Comparison of ENCODE assay signal across 19 cellular contexts in genomic region chr2:74462786-74463105, GRCh38. TPM values are rescaled to one million over a fixed set of nuclear protein-coding genes. Genes with fewer than 3 reads are reported as not detected.
DNase-seq lines count a peak whose midpoint lies in the region; TF ChIP-seq lines count a peak whose summit lies in the region.
"Had no signal": no experiment of that assay in that cellular context is flagged by ENCODE, and none has a peak within 500 bp of the region (broad histone marks: within the 10 kb centered on the region; RNA-seq: fewer than 3 reads in every experiment).

No MANE protein-coding gene starts in this region.

- H3K36me3 ChIP-seq in duodenal mucosa (ENCODE audit: control insufficient read depth in 1 of 2, insufficient read depth in 2 of 2, low read length in 2 of 2) (peaks cover 11 to 25% of the 10 kb centered on the region in 2 donors), neural progenitor cell (no peaks in the 10 kb centered on the region)

- H3K9ac ChIP-seq in duodenal mucosa (ENCODE audit: low read depth in 1 of 2, low read length in 2 of 2), result peak overlapping the region; percentile 50 to 60
- no peak overlapping the region for H3K9ac ChIP-seq in neural progenitor cell

- H3K4me1 ChIP-seq in duodenal mucosa (ENCODE audit: control insufficient read depth in 1 of 2, insufficient read depth in 2 of 2, low read length in 2 of 2), result peaks cover 22 to 34% of the 10 kb centered on the region in 2 donors
- peaks cover 9% of the 10 kb centered on the region for H3K4me1 ChIP-seq in neural progenitor cell

- H3K79me2 ChIP-seq in neural progenitor cell (ENCODE audit: low read depth), result peaks cover 28% of the 10 kb centered on the region

- peak overlapping the region; percentile 28 for H3K27ac Mint-ChIP-seq in activated CD4-positive, alpha-beta T cell treated with anti-CD3 and anti-CD28 coated beads, Interleukin-2, amount 10 ng/mL, durations not matched to agents 7 days and 5 days
- H3K27ac Mint-ChIP-seq in HFFc6 (no peak overlapping the region), neural progenitor cell (no peak overlapping the region)

- no peaks in the 10 kb centered on the region for H3K9me3 Mint-ChIP-seq in activated CD4-positive, alpha-beta T cell treated with anti-CD3 and anti-CD28 coated beads, Interleukin-2, amount 10 ng/mL, durations not matched to agents 7 days and 5 days
- H3K9me3 Mint-ChIP-seq in HFFc6 (no peaks in the 10 kb centered on the region), neural progenitor cell (no peaks in the 10 kb centered on the region)

- peaks cover 30% of the 10 kb centered on the region for H3F3A ChIP-seq in neural progenitor cell (ENCODE audit: low read depth)

- no peak overlapping the region for H3K27ac ChIP-seq in duodenal mucosa (ENCODE audit: low read depth, low read length)
- H3K27ac ChIP-seq in neural progenitor cell, result no peak overlapping the region
- no peak overlapping the region for H3K27ac ChIP-seq in dorsolateral prefrontal cortex
- H3K27ac ChIP-seq: hepatocyte, lower lobe of right lung, thyroid gland had no signal

- no peaks in the 10 kb centered on the region for H3K27me3 Mint-ChIP-seq in activated CD4-positive, alpha-beta T cell treated with anti-CD3 and anti-CD28 coated beads, Interleukin-2, amount 10 ng/mL, durations not matched to agents 7 days and 5 days
- H3K27me3 Mint-ChIP-seq in HFFc6 (ENCODE audit: insufficient read depth), result peaks cover 6% of the 10 kb centered on the region
- H3K27me3 Mint-ChIP-seq in neural progenitor cell (ENCODE audit: insufficient read depth, low read depth), result peaks cover 15% of the 10 kb centered on the region

- H4K20me1 ChIP-seq in neural progenitor cell (ENCODE audit: low read depth), result no peaks in the 10 kb centered on the region

- H3K9me3 ChIP-seq in duodenal mucosa (ENCODE audit: control insufficient read depth in 1 of 2, low read length in 2 of 2), result no peaks in the 10 kb centered on the region
- no peaks in the 10 kb centered on the region for H3K9me3 ChIP-seq in neural progenitor cell (ENCODE audit: low read depth)
- H3K9me3 ChIP-seq: lower lobe of right lung, thyroid gland had no signal

- POLR2A ChIA-PET in activated CD4-positive, alpha-beta T cell treated with anti-CD3 and anti-CD28 coated beads, Interleukin-2, amount 10 ng/mL, durations not matched to agents 7 days and 5 days (lab: Charles Lee), result no interaction called here

- H3K27me3 ChIP-seq in duodenal mucosa (ENCODE audit: control insufficient read depth in 1 of 2, insufficient read depth in 2 of 2, low read length in 2 of 2) (no peaks in the 10 kb centered on the region), neural progenitor cell (no peaks in the 10 kb centered on the region), dorsolateral prefrontal cortex (no peaks in the 10 kb centered on the region)
- H3K27me3 ChIP-seq: hepatocyte, thyroid gland had no signal

- H2AFZ ChIP-seq in neural progenitor cell (replicated peaks), result no peak overlapping the region
- H2AFZ ChIP-seq: hepatocyte had no signal

- no peak overlapping the region for H3K4me2 ChIP-seq in neural progenitor cell
- H3K4me2 ChIP-seq: hepatocyte had no signal

- DNase-seq in activated CD4-positive, alpha-beta T cell treated with anti-CD3 and anti-CD28 coated beads, Interleukin-2, amount 10 ng/mL, durations not matched to agents 7 days and 5 days, result no peak
- DNase-seq in activated CD4-positive, alpha-beta T cell treated with anti-CD3 and anti-CD28 coated beads, Interleukin-2, amount 50 U/mL, for 48 hours, result no peak
- DNase-seq in HFFc6 (no peak), neural progenitor cell (ENCODE audit: low spot score) (no peak), RPMI8226 (no peak), dorsolateral prefrontal cortex (no peak), DMS 273 (lab: John Stamatoyannopoulos, UW; ENCODE audit: unreplicated experiment) (no peak)
- DNase-seq: activated effector memory CD4-positive, alpha-beta T cell treated with anti-CD3 and anti-CD28 coated beads, Interleukin-2, amount 50 U/mL, for 16 hours; DND-41; GOT3; islet precursor cell; lower lobe of right lung; NCI-H2227 treated with DMSO at 0.1 percent for 48 hours; NCI-H82; PC-3; stimulated activated CD4-positive, alpha-beta T cell treated with anti-CD3 and anti-CD28 coated beads, Interleukin-12 subunit alpha, Interleukin-12 subunit beta, amount 100 ng/mL, for 4 hours; thyroid gland had no signal

- H3K4me3 ChIP-seq in duodenal mucosa (ENCODE audit: low read depth in 1 of 2, low read length in 2 of 2) (peak overlapping the region; percentile 30 to 53), neural progenitor cell (no peak overlapping the region), dorsolateral prefrontal cortex (no peak overlapping the region)
- H3K4me3 ChIP-seq: hepatocyte, lower lobe of right lung, thyroid gland had no signal

- no peak overlapping the region for H3K4me3 Mint-ChIP-seq in activated CD4-positive, alpha-beta T cell treated with anti-CD3 and anti-CD28 coated beads, Interleukin-2, amount 10 ng/mL, durations not matched to agents 7 days and 5 days
- peak overlapping the region; percentile 72; the same call in 1 of the 2 replicates for H3K4me3 Mint-ChIP-seq in HFFc6
- H3K4me3 Mint-ChIP-seq in neural progenitor cell, result peak overlapping the region; percentile 80

- intact Hi-C loops in dorsolateral prefrontal cortex (cut with DNase I), result loop anchor here in 1 of 2 donors (5.0 kb wide), 1 partner anchor 45 kb away; no protein-coding TSS in a partner anchor

- peaks cover 15% of the 10 kb centered on the region for H3K36me3 Mint-ChIP-seq in activated CD4-positive, alpha-beta T cell treated with anti-CD3 and anti-CD28 coated beads, Interleukin-2, amount 10 ng/mL, durations not matched to agents 7 days and 5 days (ENCODE audit: low read depth)
- H3K36me3 Mint-ChIP-seq in HFFc6 (ENCODE audit: low read depth) (peaks cover 17% of the 10 kb centered on the region), neural progenitor cell (peaks cover 12% of the 10 kb centered on the region)

- CTCF ChIA-PET in activated CD4-positive, alpha-beta T cell treated with anti-CD3 and anti-CD28 coated beads, Interleukin-2, amount 10 ng/mL, durations not matched to agents 7 days and 5 days (lab: Charles Lee), result interaction anchor here (9.8 kb wide), 1 partner anchor 20 kb away, joined by 66 read pairs; the partner anchor contains the start of genes CCDC142 and TTC31

- TF ChIP-seq CTCF in HFFc6 (IDR thresholded peaks at IDR 0.05) (no peak), neural progenitor cell (IDR thresholded peaks at IDR 0.05) (no peak), dorsolateral prefrontal cortex (IDR thresholded peaks at IDR 0.05 in 54 of 56, conservative IDR thresholded peaks at IDR 0.05 in 2 of 56; ENCODE audit: low read depth in 1 of 56, partially characterized antibody in 56 of 56) (no peak)

- H3K4me1 Mint-ChIP-seq in activated CD4-positive, alpha-beta T cell treated with anti-CD3 and anti-CD28 coated beads, Interleukin-2, amount 10 ng/mL, durations not matched to agents 7 days and 5 days, result peaks cover 43% of the 10 kb centered on the region
- H3K4me1 Mint-ChIP-seq in HFFc6 (ENCODE audit: low read depth), result peaks cover 28% of the 10 kb centered on the region
- H3K4me1 Mint-ChIP-seq in neural progenitor cell, result peaks cover 22% of the 10 kb centered on the region

RNA-seq across cellular contexts. Expression of gene MOGS, which starts 2.4 kb away (rescaled TPM):
- total RNA-seq in activated CD4-positive, alpha-beta T cell treated with anti-CD3 and anti-CD28 coated beads, Interleukin-2, amount 10 ng/mL, durations not matched to agents 7 days and 5 days, result 10 to 100 TPM; 55.4 to 62.6 TPM
- 10 to 100 TPM; 51.4 to 68.9 (median 62.5) TPM for total RNA-seq in HFFc6 (2021; fragmentation: NEBNext Ultra II Directional; extraction: Animal tissue kit (Norgen Biotek cat#: 25700))
- 32.0 and 68.3 TPM in 2 replicates for total RNA-seq in neural progenitor cell (ENCODE audit: low replicate concordance)
- 10 to 100 TPM; 17.1 to 37.7 (median 27.5) TPM for total RNA-seq in dorsolateral prefrontal cortex

RNA-seq across cellular contexts. Expression of gene WBP1, which starts 4.5 kb away (rescaled TPM):
- total RNA-seq in activated CD4-positive, alpha-beta T cell treated with anti-CD3 and anti-CD28 coated beads, Interleukin-2, amount 10 ng/mL, durations not matched to agents 7 days and 5 days, result 10 to 100 TPM; 52.5 to 52.6 TPM
- total RNA-seq in HFFc6 (2021; fragmentation: NEBNext Ultra II Directional; extraction: Animal tissue kit (Norgen Biotek cat#: 25700)), result 10 to 100 TPM; 51.0 to 73.1 (median 56.7) TPM
- total RNA-seq in neural progenitor cell (ENCODE audit: low replicate concordance), result 38.2 and 132 TPM in 2 replicates
- 100 to 1,000 TPM in 5 of 120 experiments, 10 to 100 TPM in 115; 55.2 to 111 (median 78.3) TPM for total RNA-seq in dorsolateral prefrontal cortex

RNA-seq across cellular contexts. Expression of gene INO80B, which starts 7.9 kb away (rescaled TPM):
- 10 to 100 TPM; 28.9 to 32.1 TPM for total RNA-seq in activated CD4-positive, alpha-beta T cell treated with anti-CD3 and anti-CD28 coated beads, Interleukin-2, amount 10 ng/mL, durations not matched to agents 7 days and 5 days
- total RNA-seq in HFFc6 (2021; fragmentation: NEBNext Ultra II Directional; extraction: Animal tissue kit (Norgen Biotek cat#: 25700)), result 10 to 100 TPM; 18.4 to 26.9 (median 21.4) TPM
- total RNA-seq in neural progenitor cell (ENCODE audit: low replicate concordance) (8.7 and 15.9 TPM in 2 replicates), dorsolateral prefrontal cortex (10 to 100 TPM; 28.3 to 66.9 (median 46.9) TPM)

RNA-seq across cellular contexts. Expression of gene MRPL53, which starts 9.7 kb away (rescaled TPM):
- 10 to 100 TPM; 72.5 to 83.1 TPM for total RNA-seq in activated CD4-positive, alpha-beta T cell treated with anti-CD3 and anti-CD28 coated beads, Interleukin-2, amount 10 ng/mL, durations not matched to agents 7 days and 5 days
- 100 to 1,000 TPM in 2 of 6 experiments, 10 to 100 TPM in 4; 74.5 to 120 (median 97.7) TPM for total RNA-seq in HFFc6 (2021; fragmentation: NEBNext Ultra II Directional; extraction: Animal tissue kit (Norgen Biotek cat#: 25700))
- total RNA-seq in neural progenitor cell (ENCODE audit: low replicate concordance), result 9.8 and 22.5 TPM in 2 replicates
- total RNA-seq in dorsolateral prefrontal cortex, result 10 to 100 TPM; 24.1 to 59.2 (median 43.8) TPM

RNA-seq across cellular contexts. Expression of gene CCDC142, which starts 20.1 kb away (rescaled TPM):
- 10 to 100 TPM; 26.8 to 27.1 TPM for total RNA-seq in activated CD4-positive, alpha-beta T cell treated with anti-CD3 and anti-CD28 coated beads, Interleukin-2, amount 10 ng/mL, durations not matched to agents 7 days and 5 days
- 10 to 100 TPM in 4 of 6 experiments, 1 to 10 TPM in 2; 8.5 to 11.1 (median 10.2) TPM for total RNA-seq in HFFc6 (2021; fragmentation: NEBNext Ultra II Directional; extraction: Animal tissue kit (Norgen Biotek cat#: 25700))
- 12.0 and 22.3 TPM in 2 replicates for total RNA-seq in neural progenitor cell (ENCODE audit: low replicate concordance)
- total RNA-seq in dorsolateral prefrontal cortex, result 10 to 100 TPM in 119 of 120 experiments, 1 to 10 TPM in 1; 8.0 to 35.4 (median 19.6) TPM

Comparison
In these comparisons a context has a peak if more than half of its experiments do, and no peak if none do; other contexts are left out.
1. H3K4me3 ChIP-seq: peak in duodenal mucosa (2 of 2); none in neural progenitor cell (single experiment) and dorsolateral prefrontal cortex (0 of 59).